In genomic region chr6:2765166-2765895, GRCh38 we compare ENCODE assay signal across 8 cellular contexts. TPM values are rescaled to one million over a fixed set of nuclear protein-coding genes. Genes with fewer than 3 reads are reported as not detected.
A peak's percentile ranks its signal among the peaks of the same experiment; 100 is the strongest.
DNase-seq lines count a peak whose midpoint lies in the region; ATAC-seq and TF ChIP-seq lines count a peak whose summit lies in the region.

Gene WRNIP1, plus strand, starts transcription at chr6:2765393. Its CDS starts 230 bp downstream, at chr6:2765623.

- no peaks in the 10 kb centered on the region for H3K36me3 ChIP-seq in mucosa of rectum (ENCODE audit: control insufficient read depth in 2 of 2, insufficient read depth in 2 of 2, low read length in 2 of 2)

- H3K4me1 ChIP-seq in mucosa of rectum (ENCODE audit: control insufficient read depth in 2 of 2, insufficient read depth in 2 of 2, low read length in 2 of 2) = peaks cover 22 to 23% of the 10 kb centered on the region in 2 donors

- DNase-seq in DMS114 treated with DMSO at 0.1 percent for 48 hours (lab: John Stamatoyannopoulos, UW; ENCODE audit: unreplicated experiment) = peak; percentile 99
- DNase-seq in OCI-M2 (lab: John Stamatoyannopoulos, UW; ENCODE audit: unreplicated experiment) = peak; percentile 76
- peak; percentile 95 for DNase-seq in activated T-cell treated with anti-CD3 and anti-CD28 coated beads for 48 hours (ENCODE audit: low read depth)
- peak; percentile 69 for DNase-seq in epithelial cell of proximal tubule (ENCODE audit: low read depth)
- DNase-seq in stimulated activated CD8-positive, alpha-beta memory T cell treated with anti-CD3 and anti-CD28 coated beads, Interleukin-4, amount 100 ng/mL, for 48 hours = peak; percentile 96

- peak within 1 kb of the TSS; percentile 77 to 89 for H3K9ac ChIP-seq in mucosa of rectum (ENCODE audit: low read depth in 1 of 2, low read length in 2 of 2)

- H3K9me3 ChIP-seq in mucosa of rectum (ENCODE audit: control insufficient read depth in 2 of 2, low read length in 2 of 2) = no peaks in the 10 kb centered on the region

- peak within 1 kb of the TSS; percentile 86 to 95 for H3K27ac ChIP-seq in mucosa of rectum (ENCODE audit: low read depth in 2 of 2, low read length in 2 of 2)

- no peak for TF ChIP-seq RAD21 in Ishikawa (IDR thresholded peaks at IDR 0.05; ENCODE audit: low read depth)

- H3K4me3 ChIP-seq in epithelial cell of proximal tubule (ENCODE audit: low read depth, low read length) (peak within 1 kb of the TSS; percentile 84), mucosa of rectum (ENCODE audit: low read length in 2 of 2) (peak within 1 kb of the TSS; percentile 89 to 94)

- ATAC-seq in GM21576 (IDR thresholded peaks at IDR 0.05; ENCODE audit: unreplicated experiment) = peak; percentile 90

- no peaks in the 10 kb centered on the region for H3K27me3 ChIP-seq in mucosa of rectum (ENCODE audit: control insufficient read depth in 2 of 2, insufficient read depth in 2 of 2, low read length in 2 of 2)

- peak; percentile 56 for TF ChIP-seq CTCF in epithelial cell of proximal tubule (conservative IDR thresholded peaks at IDR 0.05; ENCODE audit: low read depth, low read length)

- TF ChIP-seq EP300 in Ishikawa (IDR thresholded peaks at IDR 0.05; ENCODE audit: borderline replicate concordance) = no peak

TF ChIP-seq in Ishikawa, 13 proteins besides CTCF, POLR2A, EP300 and RAD21:
- TF ChIP-seq NFIC (IDR thresholded peaks at IDR 0.05) (peak; percentile 43; the same call in 1 of the 2 replicates), YY1 (IDR thresholded peaks at IDR 0.05; ENCODE audit: low read depth) (peak; percentile 88), TCF12 (IDR thresholded peaks at IDR 0.05; ENCODE audit: low read depth) (peak; percentile 49; the same call in 1 of the 2 replicates), REST (IDR thresholded peaks at IDR 0.05; ENCODE audit: low read depth) (no peak), USF1 (IDR thresholded peaks at IDR 0.05) (no peak; the same call in 1 of the 2 replicates), ZBTB7A (IDR thresholded peaks at IDR 0.05; ENCODE audit: low read depth) (no peak; the same call in 1 of the 2 replicates), TEAD4 (IDR thresholded peaks at IDR 0.05) (peak; percentile 39; the same call in 1 of the 2 replicates), MAX (IDR thresholded peaks at IDR 0.05) (peak; percentile 59), TAF1 (IDR thresholded peaks at IDR 0.05; ENCODE audit: low read depth) (peak; percentile 48; the same call in 1 of the 2 replicates), FOXM1 (IDR thresholded peaks at IDR 0.05; ENCODE audit: borderline replicate concordance, low read depth) (no peak), EGR1 (IDR thresholded peaks at IDR 0.05) (peak; percentile 88), CEBPB (IDR thresholded peaks at IDR 0.05) (no peak), CREB1 (IDR thresholded peaks at IDR 0.05; ENCODE audit: low read depth) (peak; percentile 52; the same call in 1 of the 2 replicates)

RNA-seq across cellular contexts. Expression of gene WRNIP1, which starts in this region (rescaled TPM):
- 65.5 and 71.4 TPM in 2 replicates for total RNA-seq in epithelial cell of proximal tubule

Comparison
In these comparisons a context has a peak if more than half of its experiments do, and no peak if none do; other contexts are left out.
1. Peak in every context shown above with its lines: DNase-seq, ATAC-seq, H3K4me3 ChIP-seq and H3K27ac ChIP-seq.